In the genomic region with DNA sequence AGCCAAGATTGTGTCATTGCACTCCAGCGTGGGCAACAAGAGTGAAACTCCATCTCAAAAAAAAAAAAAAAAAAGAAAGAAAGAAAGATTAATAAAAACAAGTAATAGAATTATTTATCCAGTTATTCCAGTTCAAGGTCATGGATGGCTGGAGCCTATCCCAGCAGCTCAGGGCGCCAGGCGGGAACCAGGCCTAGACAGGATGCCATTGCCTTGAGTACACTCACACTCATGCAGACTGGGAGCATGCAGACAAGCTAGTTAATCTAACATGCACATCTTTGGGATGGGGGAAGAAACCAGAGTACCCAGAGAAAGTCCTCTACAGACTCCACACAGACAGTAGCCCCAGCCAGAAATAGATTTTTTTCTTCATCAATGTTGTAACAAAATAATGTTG, we compare ENCODE assay signal across 16 cellular contexts. TPM values are rescaled to one million over a fixed set of nuclear protein-coding genes. Genes with fewer than 3 reads are reported as not detected.
DNase-seq lines count a peak whose midpoint lies in the region; ATAC-seq and TF ChIP-seq lines count a peak whose summit lies in the region.
"Had no signal": no experiment of that assay in that cellular context is flagged by ENCODE, and none has a peak within 500 bp of the region (broad histone marks: within the 10 kb centered on the region; RNA-seq: fewer than 3 reads in every experiment).

No MANE protein-coding gene starts in this region.

- intact Hi-C loops in gastrocnemius medialis (cut with DNase I; ENCODE audit: low total_unique reads) = no loop called here

- H3K4me2 ChIP-seq in SK-N-SH = no peak overlapping the region
- H3K4me2 ChIP-seq: BLaER1 treated with 17β-estradiol and CSF1 and Interleukin-3, amounts not matched to agents 10 nM and 100 nM; GM23338 had no signal

- H3K4me3 ChIP-seq in SK-N-SH (ENCODE audit: low read depth in 2 of 2, low read length in 1 of 2) (no peak overlapping the region), fibroblast of the aortic adventitia (ENCODE audit: low read depth, low read length) (no peak overlapping the region), gastrocnemius medialis (no peak overlapping the region)
- H3K4me3 ChIP-seq: BLaER1 treated with 17β-estradiol and CSF1 and Interleukin-3, amounts not matched to agents 10 nM and 100 nM; GM23338 had no signal

- no peaks in the 10 kb centered on the region for H3K9me2 ChIP-seq in SK-N-SH

- CTCF ChIA-PET in SK-N-SH (lab: Yijun Ruan, JAX) = interaction anchor here (1.3 to 8.5 kb wide), 4 partner anchors 7 to 63 kb away, joined by 3 to 174 read pairs (median 40); partner anchors contain the start of genes CDH16, CES3 and RRAD

- no peaks in the 10 kb centered on the region for H4K20me1 ChIP-seq in SK-N-SH (ENCODE audit: insufficient read depth)

- H3K79me2 ChIP-seq in SK-N-SH (ENCODE audit: insufficient read depth) = no peaks in the 10 kb centered on the region

- H3K27ac ChIP-seq in SK-N-SH (ENCODE audit: low read depth in 2 of 2, low read length in 1 of 2) = no peak overlapping the region
- peak overlapping the region; percentile 85 to 98 (median 96) for H3K27ac ChIP-seq in gastrocnemius medialis
- H3K27ac ChIP-seq: BLaER1 treated with 17β-estradiol and CSF1 and Interleukin-3, amounts not matched to agents 10 nM and 100 nM had no signal

- TF ChIP-seq CTCF in SK-N-SH (IDR thresholded peaks at IDR 0.05) = no peak
- TF ChIP-seq CTCF in fibroblast of the aortic adventitia (IDR thresholded peaks at IDR 0.05; ENCODE audit: insufficient read depth, low read length) = no peak
- no peak for TF ChIP-seq CTCF in gastrocnemius medialis (IDR thresholded peaks at IDR 0.05 in 4 of 5, conservative IDR thresholded peaks at IDR 0.05 in 1 of 5)

- H3K4me1 ChIP-seq in SK-N-SH (ENCODE audit: control insufficient read depth in 1 of 2, insufficient read depth in 2 of 2, low read depth in 1 of 2, low read length in 1 of 2) (peaks cover 19% of the 10 kb centered on the region in 2 experiments), gastrocnemius medialis (peaks cover 45 to 52% of the 10 kb centered on the region in 2 donors)

- WGBS in SK-N-SH (ENCODE audit: low lambda C conversion rate) = 80% methylated on average over 3 of the region's 3 CpGs

- in situ Hi-C loops in Caki2 (cut with HindIII; ENCODE audit: low pct_unique_long_range_greater_than_20kb, low sequenced_read_pairs) = no loop called here
- in situ Hi-C loops in gastrocnemius medialis (cut with MboI; ENCODE audit: low sequenced_read_pairs in 4 of 4) = no loop called here

- H3K9me3 ChIP-seq in SK-N-SH = no peaks in the 10 kb centered on the region
- no peaks in the 10 kb centered on the region for H3K9me3 ChIP-seq in gastrocnemius medialis
- H3K9me3 ChIP-seq: BLaER1 treated with 17β-estradiol and CSF1 and Interleukin-3, amounts not matched to agents 10 nM and 100 nM had no signal

- H3F3A ChIP-seq in SK-N-SH (replicated peaks; ENCODE audit: insufficient read depth) = peaks cover 3% of the 10 kb centered on the region

- POLR2A ChIA-PET in SK-N-SH (lab: Yijun Ruan, JAX) = no interaction called here

- peak; percentile 64 for DNase-seq in Caki2 (ENCODE audit: low read depth)
- DNase-seq in SK-N-SH = no peak
- peak; percentile 78 for DNase-seq in fibroblast of the aortic adventitia (ENCODE audit: low read depth)
- DNase-seq in gastrocnemius medialis = peak; percentile 58 to 72
- DNase-seq in midbrain (lab: John Stamatoyannopoulos, UW) = no peak
- no peak for DNase-seq in iPS-NIHi7 (ENCODE audit: extremely low spot score)
- DNase-seq in NCI-H69 (lab: John Stamatoyannopoulos, UW) = no peak
- DNase-seq: activated T-cell treated with anti-CD3 and anti-CD28 coated beads, Interleukin-2, amount 50 U/mL, for 4 hours; immature natural killer cell; naive thymus-derived CD4-positive, alpha-beta T cell; NCI-H1417 treated with DMSO at 0.1 percent for 48 hours; NCI-H526 treated with DMSO at 0.1 percent for 48 hours; small intestine had no signal

- TF ChIP-seq POLR2A in gastrocnemius medialis (IDR thresholded peaks at IDR 0.05) = no peak

- H3K27me3 ChIP-seq in SK-N-SH (ENCODE audit: insufficient read depth) (no peaks in the 10 kb centered on the region), gastrocnemius medialis (no peaks in the 10 kb centered on the region)
- H3K27me3 ChIP-seq: BLaER1 treated with 17β-estradiol and CSF1 and Interleukin-3, amounts not matched to agents 10 nM and 100 nM had no signal

- H3K36me3 ChIP-seq in SK-N-SH (replicated peaks in 1 of 2; ENCODE audit: control insufficient read depth in 1 of 2, insufficient read depth in 2 of 2, low read length in 1 of 2) (no peaks in the 10 kb centered on the region), gastrocnemius medialis (no peaks in the 10 kb centered on the region)
- H3K36me3 ChIP-seq: BLaER1 treated with 17β-estradiol and CSF1 and Interleukin-3, amounts not matched to agents 10 nM and 100 nM had no signal

- TF ChIP-seq RAD21 in SK-N-SH (IDR thresholded peaks at IDR 0.05; ENCODE audit: low read length) = no peak

- no peak overlapping the region for H2AFZ ChIP-seq in SK-N-SH (ENCODE audit: low read depth)
- H2AFZ ChIP-seq: GM23338 had no signal

- ATAC-seq in gastrocnemius medialis = peak in 1 of 2 donors; percentile 20
- ATAC-seq in GM19467 (IDR thresholded peaks at IDR 0.05; ENCODE audit: unreplicated experiment) = no peak
- ATAC-seq: activated T-cell treated with anti-CD3 and anti-CD28 coated beads, Interleukin-2, amount 50 U/mL, for 4 hours; GM23338; naive thymus-derived CD4-positive, alpha-beta T cell had no signal

- no peak for TF ChIP-seq EP300 in SK-N-SH (IDR thresholded peaks at IDR 0.05; ENCODE audit: borderline replicate concordance in 1 of 2, low read depth in 1 of 2, low read length in 1 of 2)

- H3K9ac ChIP-seq in SK-N-SH = no peak overlapping the region
- H3K9ac ChIP-seq: BLaER1 treated with 17β-estradiol and CSF1 and Interleukin-3, amounts not matched to agents 10 nM and 100 nM had no signal

TF ChIP-seq in SK-N-SH, 30 proteins besides CTCF, POLR2A, EP300 and RAD21:
- TF ChIP-seq, protein P1, sequence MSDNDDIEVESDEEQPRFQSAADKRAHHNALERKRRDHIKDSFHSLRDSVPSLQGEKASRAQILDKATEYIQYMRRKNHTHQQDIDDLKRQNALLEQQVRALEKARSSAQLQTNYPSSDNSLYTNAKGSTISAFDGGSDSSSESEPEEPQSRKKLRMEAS (IDR thresholded peaks at IDR 0.05; ENCODE audit: low read depth) = peak; percentile 60; the same call in 1 of the 2 replicates
- TF ChIP-seq IRF3 (IDR thresholded peaks at IDR 0.05; ENCODE audit: low read depth, low read length) (no peak), MXI1 (IDR thresholded peaks at IDR 0.05; ENCODE audit: low read depth, low read length) (no peak), RXRA (IDR thresholded peaks at IDR 0.05; ENCODE audit: borderline replicate concordance, low read depth) (no peak)

RNA-seq across cellular contexts. Expression of gene PDP2, which starts 17.9 kb away (rescaled TPM):
- total RNA-seq in Caki2 (2014; rRNA removed; shearing (Covaris generic); ENCODE audit: low replicate concordance) = 2.5 and 3.1 TPM in 2 replicates
- 4.7 and 7.3 TPM in 2 replicates for polyA plus RNA-seq in SK-N-SH (2012; rRNA removed)
- polyA plus RNA-seq in SK-N-SH (2012; cell fraction: cytosol; rRNA removed) = 3.8 and 4.9 TPM in 2 replicates
- polyA plus RNA-seq in SK-N-SH (2012; cell fraction: nucleus; rRNA removed) = 9.4 and 10.9 TPM in 2 replicates
- total RNA-seq in fibroblast of the aortic adventitia (ENCODE audit: low replicate concordance) (6.2 and 6.5 TPM in 2 replicates), gastrocnemius medialis (1 to 10 TPM; 2.2 to 5.2 (median 4.1) TPM)

RNA-seq across cellular contexts. Expression of gene CDH16, which starts 20.5 kb away (rescaled TPM):
- 33.9 and 56.1 TPM in 2 replicates for total RNA-seq in Caki2 (2014; rRNA removed; shearing (Covaris generic); ENCODE audit: low replicate concordance)
- not detected in 2 replicates for polyA plus RNA-seq in SK-N-SH (2012; rRNA removed)
- polyA plus RNA-seq in SK-N-SH (2012; cell fraction: cytosol; rRNA removed) = not detected in 2 replicates
- polyA plus RNA-seq in SK-N-SH (2012; cell fraction: nucleus; rRNA removed) = 0.02 TPM in 1 of 2 replicates, not detected in the other
- total RNA-seq in fibroblast of the aortic adventitia (ENCODE audit: low replicate concordance) (not detected in 2 replicates), gastrocnemius medialis (under 1 TPM in 3 of 4 donors, not detected in 1; 0.10 to 0.87 (median 0.16) TPM)
- total RNA-seq: activated T-cell treated with anti-CD3 and anti-CD28 coated beads, Interleukin-2, amount 50 U/mL, for 4 hours; GM23338; naive thymus-derived CD4-positive, alpha-beta T cell had no signal
- polyA plus RNA-seq: GM23338; immature natural killer cell; naive thymus-derived CD4-positive, alpha-beta T cell had no signal

RNA-seq across cellular contexts. Expression of gene RRAD, which starts 27.1 kb away (rescaled TPM):
- total RNA-seq in Caki2 (2014; rRNA removed; shearing (Covaris generic); ENCODE audit: low replicate concordance) = 147 and 161 TPM in 2 replicates
- 9.3 and 11.7 TPM in 2 replicates for polyA plus RNA-seq in SK-N-SH (2012; rRNA removed)
- 3.5 and 5.2 TPM in 2 replicates for polyA plus RNA-seq in SK-N-SH (2012; cell fraction: cytosol; rRNA removed)
- polyA plus RNA-seq in SK-N-SH (2012; cell fraction: nucleus; rRNA removed) = 16.5 and 22.1 TPM in 2 replicates
- 0.72 and 3.8 TPM in 2 replicates for total RNA-seq in fibroblast of the aortic adventitia (ENCODE audit: low replicate concordance)
- total RNA-seq in gastrocnemius medialis = 1,000 to 10,000 TPM in 1 of 4 donors, 100 to 1,000 TPM in 3; 286 to 1,191 (median 655) TPM
- total RNA-seq: GM23338 had no signal
- polyA plus RNA-seq: immature natural killer cell; naive thymus-derived CD4-positive, alpha-beta T cell had no signal

RNA-seq across cellular contexts. Expression of gene CIAO2B, which starts 36.0 kb away (rescaled TPM):
- 191 and 225 TPM in 2 replicates for total RNA-seq in Caki2 (2014; rRNA removed; shearing (Covaris generic); ENCODE audit: low replicate concordance)
- polyA plus RNA-seq in SK-N-SH (2012; rRNA removed) = 577 and 665 TPM in 2 replicates
- 393 and 468 TPM in 2 replicates for polyA plus RNA-seq in SK-N-SH (2012; cell fraction: cytosol; rRNA removed)
- 306 and 310 TPM in 2 replicates for polyA plus RNA-seq in SK-N-SH (2012; cell fraction: nucleus; rRNA removed)
- 12.8 and 109 TPM in 2 replicates for total RNA-seq in fibroblast of the aortic adventitia (ENCODE audit: low replicate concordance)
- total RNA-seq in gastrocnemius medialis = 100 to 1,000 TPM; 189 to 338 (median 264) TPM

RNA-seq across cellular contexts. Expression of gene CES2, which starts 37.1 kb away (rescaled TPM):
- total RNA-seq in Caki2 (2014; rRNA removed; shearing (Covaris generic); ENCODE audit: low replicate concordance) = 45.9 and 51.1 TPM in 2 replicates
- 33.1 and 37.8 TPM in 2 replicates for polyA plus RNA-seq in SK-N-SH (2012; rRNA removed)
- polyA plus RNA-seq in SK-N-SH (2012; cell fraction: cytosol; rRNA removed) = 17.4 and 23.3 TPM in 2 replicates
- 49.6 and 54.5 TPM in 2 replicates for polyA plus RNA-seq in SK-N-SH (2012; cell fraction: nucleus; rRNA removed)
- total RNA-seq in fibroblast of the aortic adventitia (ENCODE audit: low replicate concordance) (28.3 and 37.6 TPM in 2 replicates), gastrocnemius medialis (10 to 100 TPM; 25.6 to 48.2 (median 37.7) TPM)

Comparison
In these comparisons a context has a peak if more than half of its experiments do, and no peak if none do; other contexts are left out.
1. DNase-seq: peak in Caki2 (single experiment), fibroblast of the aortic adventitia (single experiment) and gastrocnemius medialis (2 of 2); none in SK-N-SH (single experiment), midbrain (single experiment), iPS-NIHi7 (single experiment) and NCI-H69 (single experiment).
2. H3K27ac ChIP-seq: peak in gastrocnemius medialis (4 of 4); none in SK-N-SH (0 of 2).
3. RNA of gene CDH16, which starts 20.5 kb away (total RNA-seq): 33.9 to 56.1 TPM in Caki2; 0.10 to 0.87 TPM in gastrocnemius medialis and not detected in fibroblast of the aortic adventitia; every median in the first group is over 10 times any median in the second.
4. RNA of gene RRAD, which starts 27.1 kb away (total RNA-seq): 286 to 1,191 TPM in gastrocnemius medialis and 147 to 161 TPM in Caki2; 0.72 to 3.8 TPM in fibroblast of the aortic adventitia; every median in the first group is over 10 times any median in the second.